8 cellular contexts compared by ENCODE assay signal in the genomic region with DNA sequence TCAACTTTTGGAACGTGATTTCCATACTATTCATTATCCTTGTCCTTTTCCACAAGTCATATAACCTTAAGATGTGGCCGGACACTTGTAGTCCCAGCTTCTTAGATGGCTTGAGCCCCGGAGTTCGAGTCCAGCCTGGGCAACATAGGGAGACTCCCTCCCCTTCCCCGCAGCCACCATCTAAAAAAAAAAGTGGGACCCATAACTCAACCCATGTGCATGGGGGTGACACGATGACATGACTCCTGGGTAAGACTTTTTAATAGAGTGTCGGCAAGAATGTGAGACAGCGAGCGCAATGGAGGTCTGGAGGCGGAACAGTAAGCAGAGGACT. TPM values are rescaled to one million over a fixed set of nuclear protein-coding genes. Genes with fewer than 3 reads are reported as not detected.
DNase-seq lines count a peak whose midpoint lies in the region; ATAC-seq and TF ChIP-seq lines count a peak whose summit lies in the region.

No MANE protein-coding gene starts in this region.

- ATAC-seq in sciatic nerve (no peak), HG03520 (IDR thresholded peaks at IDR 0.05; ENCODE audit: unreplicated experiment) (no peak)

- no peak for TF ChIP-seq CTCF in GM12864 (IDR thresholded peaks at IDR 0.05; ENCODE audit: low read depth, low read length, missing control alignments)

- H3K27me3 ChIP-seq in NT2/D1 (ENCODE audit: insufficient read depth, insufficient read length) = no peaks in the 10 kb centered on the region
- H3K27me3 ChIP-seq in mucosa of stomach (ENCODE audit: control insufficient read depth, insufficient read depth, low read length) = no peaks in the 10 kb centered on the region

- DNase-seq in GM12864 (ENCODE audit: low read depth) (no peak), NT2/D1 (ENCODE audit: low read depth, low spot score) (peak; percentile 15), dermis blood vessel endothelial cell (peak; percentile 62), sciatic nerve (ENCODE audit: low spot score) (no peak), COLO668 (lab: John Stamatoyannopoulos, UW; ENCODE audit: unreplicated experiment) (no peak), NCI-H2107 treated with DMSO at 0.1 percent for 48 hours (lab: John Stamatoyannopoulos, UW; ENCODE audit: unreplicated experiment) (no peak)

- H3K9me3 ChIP-seq in NT2/D1 (ENCODE audit: insufficient read depth, low read length) (no peaks in the 10 kb centered on the region), mucosa of stomach (ENCODE audit: control insufficient read depth, low read length) (no peaks in the 10 kb centered on the region)

- intact Hi-C loops in sciatic nerve (cut with DNase I) = no loop called here

- H3K36me3 ChIP-seq in NT2/D1 (ENCODE audit: insufficient read depth, insufficient read length, low read length) = peaks cover 33% of the 10 kb centered on the region
- H3K36me3 ChIP-seq in mucosa of stomach (ENCODE audit: control insufficient read depth, insufficient read depth, low read length) = no peaks in the 10 kb centered on the region

- H3K9ac ChIP-seq in NT2/D1 (ENCODE audit: insufficient read length, low read depth) (peak overlapping the region; percentile 86), mucosa of stomach (ENCODE audit: low read length) (peak overlapping the region; percentile 90)

- H3K4me1 ChIP-seq in NT2/D1 (ENCODE audit: insufficient read depth, insufficient read length) (no peaks in the 10 kb centered on the region), mucosa of stomach (ENCODE audit: control insufficient read depth, insufficient read depth, low read length) (peaks cover 15% of the 10 kb centered on the region)

- H3K4me3 ChIP-seq in GM12864 (ENCODE audit: low read depth, low read length) = peak overlapping the region; percentile 86
- peak overlapping the region; percentile 89 for H3K4me3 ChIP-seq in NT2/D1 (ENCODE audit: insufficient read length, low read depth)
- H3K4me3 ChIP-seq in mucosa of stomach (ENCODE audit: low read length) = peak overlapping the region; percentile 52

RNA-seq across cellular contexts. Expression of a gene that starts 25.7 kb away (rescaled TPM):
- total RNA-seq in dermis blood vessel endothelial cell = 44.4 and 45.4 TPM in 2 replicates
- 58.1 TPM for total RNA-seq in sciatic nerve

RNA-seq across cellular contexts. Expression of a gene that starts 53.8 kb away (rescaled TPM):
- total RNA-seq in dermis blood vessel endothelial cell (5.3 and 6.5 TPM in 2 replicates), sciatic nerve (10.7 TPM)

Comparison
In these comparisons a context has a peak if more than half of its experiments do, and no peak if none do; other contexts are left out.
1. DNase-seq: peak in NT2/D1 (single experiment) and dermis blood vessel endothelial cell (single experiment); none in GM12864 (single experiment), sciatic nerve (single experiment), COLO668 (single experiment) and NCI-H2107 treated with DMSO at 0.1 percent for 48 hours (single experiment).
2. Peak in every context shown above with its lines, with median percentiles within 50 percentile points of each other: H3K4me3 ChIP-seq.